In genomic region chr2:166133653-166134052, GRCh38 we compare ENCODE assay signal across 27 cellular contexts. TPM values are rescaled to one million over a fixed set of nuclear protein-coding genes. Genes with fewer than 3 reads are reported as not detected.
"Had no signal": no experiment of that assay in that cellular context is flagged by ENCODE, and none has a peak within 500 bp of the region (broad histone marks: within the 10 kb centered on the region; RNA-seq: fewer than 3 reads in every experiment).

No MANE protein-coding gene starts in this region.

- DNase-seq: dermis blood vessel endothelial cell; dorsolateral prefrontal cortex; effector CD4-positive, alpha-beta T cell; effector memory CD4-positive, alpha-beta T cell; foreskin keratinocyte; heart left ventricle; hippocampal formation; left cardiac atrium; left lung; left ventricle myocardium superior; lower lobe of right lung; mesendoderm; midbrain; naive thymus-derived CD4-positive, alpha-beta T cell had no signal

- H3K4me1 ChIP-seq: esophagus muscularis mucosa, foreskin keratinocyte, gastroesophageal sphincter, heart left ventricle, left lung, lower lobe of right lung had no signal

- H3K9me3 Mint-ChIP-seq: memory B cell had no signal

- H3K27ac Mint-ChIP-seq: memory B cell; naive thymus-derived CD4-positive, alpha-beta T cell had no signal

- H3K36me3 ChIP-seq: esophagus muscularis mucosa, gastroesophageal sphincter, heart left ventricle, left lung, lower lobe of right lung had no signal

- H3K9me3 ChIP-seq: esophagus muscularis mucosa, gastroesophageal sphincter, heart left ventricle, left lung, lower lobe of right lung had no signal

- H3K4me3 Mint-ChIP-seq: memory B cell; naive thymus-derived CD4-positive, alpha-beta T cell had no signal

- H3K27ac ChIP-seq: coronary artery, dorsolateral prefrontal cortex, esophagus muscularis mucosa, foreskin keratinocyte, gastroesophageal sphincter, heart left ventricle, left lung, lower lobe of right lung had no signal

- ATAC-seq: foreskin keratinocyte; gastroesophageal sphincter; heart left ventricle; left cardiac atrium; left ventricle myocardium superior; naive thymus-derived CD4-positive, alpha-beta T cell had no signal

- H3K36me3 Mint-ChIP-seq: memory B cell; naive thymus-derived CD4-positive, alpha-beta T cell had no signal

- H3K4me3 ChIP-seq: coronary artery, dorsolateral prefrontal cortex, esophagus muscularis mucosa, gastroesophageal sphincter, heart left ventricle, left lung, lower lobe of right lung had no signal

- H3K4me1 Mint-ChIP-seq: memory B cell; naive thymus-derived CD4-positive, alpha-beta T cell had no signal

RNA-seq across cellular contexts. Expression of gene SCN1A, which starts 5.8 kb away (rescaled TPM):
- total RNA-seq: dermis blood vessel endothelial cell; endothelial cell of umbilical vein; epithelial cell of proximal tubule; fibroblast of villous mesenchyme; foreskin keratinocyte; kidney epithelial cell; lung microvascular endothelial cell; mononuclear cell; mucosa of gallbladder; naive thymus-derived CD4-positive, alpha-beta T cell had no signal
- polyA plus RNA-seq: endothelial cell of umbilical vein; esophagus; foreskin keratinocyte; keratinocyte; naive thymus-derived CD4-positive, alpha-beta T cell had no signal
